11 cellular contexts compared by ENCODE assay signal in the genomic region with DNA sequence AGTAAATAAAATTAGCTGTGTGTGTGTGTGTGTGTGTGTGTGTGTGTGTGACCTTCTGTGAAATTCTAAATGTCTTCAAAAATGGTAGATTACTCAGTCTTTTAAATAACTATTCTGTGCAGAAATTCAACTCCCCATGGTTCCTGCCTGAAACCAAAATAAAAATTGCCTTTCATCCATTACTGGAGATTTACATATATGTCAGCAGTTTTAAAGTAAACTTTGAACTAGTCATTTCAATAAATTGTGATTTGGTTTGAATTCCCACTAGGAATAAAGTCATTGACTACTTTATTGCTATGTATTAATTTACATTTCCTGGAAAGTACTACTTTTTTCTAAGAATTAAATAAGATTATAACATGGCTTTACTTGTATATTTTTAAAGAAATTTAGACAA. TPM values are rescaled to one million over a fixed set of nuclear protein-coding genes. Genes with fewer than 3 reads are reported as not detected.
DNase-seq lines count a peak whose midpoint lies in the region; ATAC-seq and TF ChIP-seq lines count a peak whose summit lies in the region.
"Had no signal": no experiment of that assay in that cellular context is flagged by ENCODE, and none has a peak within 500 bp of the region (broad histone marks: within the 10 kb centered on the region; RNA-seq: fewer than 3 reads in every experiment).

No MANE protein-coding gene starts in this region.

- TF ChIP-seq POLR2A in upper lobe of left lung (IDR thresholded peaks at IDR 0.05) (no peak), gastroesophageal sphincter (IDR thresholded peaks at IDR 0.05) (no peak)

- DNase-seq in left ventricle myocardium inferior (no peak), right cardiac atrium (no peak), immature natural killer cell (no peak), upper lobe of left lung (no peak), NCI-H2107 (lab: John Stamatoyannopoulos, UW) (no peak), left lobe of liver (ENCODE audit: low spot score) (no peak)
- no peak for DNase-seq in activated CD8-positive, alpha-beta T cell treated with anti-CD3 and anti-CD28 coated beads for 36 hours
- DNase-seq: NCI-H187, retina had no signal

- H3K36me3 Mint-ChIP-seq in activated CD8-positive, alpha-beta T cell treated with anti-CD3 and anti-CD28 coated beads for 36 hours (ENCODE audit: low read depth) = peaks cover 13% of the 10 kb centered on the region
- peaks cover 0 to 9% (median 0%) of the 10 kb centered on the region in 3 donors for H3K36me3 Mint-ChIP-seq in immature natural killer cell

- POLR2A ChIA-PET in activated CD8-positive, alpha-beta T cell treated with anti-CD3 and anti-CD28 coated beads for 36 hours (lab: Charles Lee) = interaction anchor here (0.7 to 0.8 kb wide), 4 partner anchors 15 to 204 kb away, joined by 3 read pairs; no protein-coding TSS in a partner anchor

- intact Hi-C loops in left ventricle myocardium inferior (cut with micrococcal nuclease) (no loop called here), right cardiac atrium (cut with DNase I) (no loop called here)
- intact Hi-C loops in activated CD8-positive, alpha-beta T cell treated with anti-CD3 and anti-CD28 coated beads for 36 hours (cut with micrococcal nuclease) = loop anchor here (1.0 to 5.0 kb wide), 2 partner anchors 22 to 152 kb away; no protein-coding TSS in a partner anchor

- ATAC-seq in right cardiac atrium (no peak), upper lobe of left lung (ENCODE audit: low FRiP score in 2 of 2) (no peak), gastroesophageal sphincter (no peak), left lobe of liver (no peak)
- no peak for ATAC-seq in activated CD8-positive, alpha-beta T cell treated with anti-CD3 and anti-CD28 coated beads for 36 hours
- ATAC-seq: GM23338 had no signal

- H3K4me1 Mint-ChIP-seq in activated CD8-positive, alpha-beta T cell treated with anti-CD3 and anti-CD28 coated beads for 36 hours (ENCODE audit: low read depth) = peaks cover 55% of the 10 kb centered on the region
- H3K4me1 Mint-ChIP-seq in immature natural killer cell = peaks cover 34 to 65% of the 10 kb centered on the region in 2 donors

- peaks cover 75% of the 10 kb centered on the region for H3K4me1 ChIP-seq in left ventricle myocardium inferior
- H3K4me1 ChIP-seq in right cardiac atrium (ENCODE audit: control insufficient read depth, insufficient read depth, low read length) = peaks cover 5% of the 10 kb centered on the region
- H3K4me1 ChIP-seq in upper lobe of left lung = peaks cover 11 to 37% (median 28%) of the 10 kb centered on the region in 4 donors
- H3K4me1 ChIP-seq in gastroesophageal sphincter = peaks cover 0 to 36% (median 3%) of the 10 kb centered on the region in 3 donors

- H3K9me3 ChIP-seq in left ventricle myocardium inferior (replicated peaks) (peaks cover 2% of the 10 kb centered on the region), right cardiac atrium (ENCODE audit: control insufficient read depth, low read length) (no peaks in the 10 kb centered on the region), upper lobe of left lung (no peaks in the 10 kb centered on the region), gastroesophageal sphincter (no peaks in the 10 kb centered on the region)

- peak overlapping the region; percentile 78 for H3K27ac Mint-ChIP-seq in activated CD8-positive, alpha-beta T cell treated with anti-CD3 and anti-CD28 coated beads for 36 hours
- peak overlapping the region in 4 of 6 donors; percentile 4 to 68 (median 47) for H3K27ac Mint-ChIP-seq in immature natural killer cell
- H3K27ac Mint-ChIP-seq: GM23338 had no signal

- H3K27ac ChIP-seq in left ventricle myocardium inferior (replicated peaks) (peak overlapping the region; percentile 85), right cardiac atrium (ENCODE audit: low read length) (no peak overlapping the region), upper lobe of left lung (peak overlapping the region in 3 of 4 donors; percentile 8 to 53 (median 46)), gastroesophageal sphincter (peak overlapping the region in 1 of 4 donors; percentile 46)

- TF ChIP-seq CTCF in left ventricle myocardium inferior (IDR thresholded peaks at IDR 0.05; ENCODE audit: borderline replicate concordance) (no peak), upper lobe of left lung (IDR thresholded peaks at IDR 0.05) (no peak), gastroesophageal sphincter (IDR thresholded peaks at IDR 0.05) (no peak)
- TF ChIP-seq CTCF in activated CD8-positive, alpha-beta T cell treated with anti-CD3 and anti-CD28 coated beads for 36 hours (IDR thresholded peaks at IDR 0.05) = no peak

- no peak for TF ChIP-seq EP300 in upper lobe of left lung (IDR thresholded peaks at IDR 0.05)
- TF ChIP-seq EP300 in gastroesophageal sphincter (IDR thresholded peaks at IDR 0.05) = no peak

- peak overlapping the region; percentile 47 for H3K4me3 Mint-ChIP-seq in activated CD8-positive, alpha-beta T cell treated with anti-CD3 and anti-CD28 coated beads for 36 hours
- H3K4me3 Mint-ChIP-seq in immature natural killer cell = no peak overlapping the region
- H3K4me3 Mint-ChIP-seq: GM23338 had no signal

- H3K9me3 Mint-ChIP-seq in activated CD8-positive, alpha-beta T cell treated with anti-CD3 and anti-CD28 coated beads for 36 hours = no peaks in the 10 kb centered on the region
- H3K9me3 Mint-ChIP-seq in immature natural killer cell = no peaks in the 10 kb centered on the region
- H3K9me3 Mint-ChIP-seq: GM23338 had no signal

- H3K27me3 ChIP-seq in left ventricle myocardium inferior (ENCODE audit: low read depth) = no peaks in the 10 kb centered on the region
- no peaks in the 10 kb centered on the region for H3K27me3 ChIP-seq in right cardiac atrium (ENCODE audit: control insufficient read depth, insufficient read depth)
- no peaks in the 10 kb centered on the region for H3K27me3 ChIP-seq in upper lobe of left lung
- no peaks in the 10 kb centered on the region for H3K27me3 ChIP-seq in gastroesophageal sphincter

- H3K36me3 ChIP-seq in left ventricle myocardium inferior (no peaks in the 10 kb centered on the region), upper lobe of left lung (peaks cover 0 to 3% (median 0%) of the 10 kb centered on the region in 4 donors), gastroesophageal sphincter (no peaks in the 10 kb centered on the region)

- H3K4me3 ChIP-seq in left ventricle myocardium inferior (no peak overlapping the region), right cardiac atrium (ENCODE audit: low read length) (no peak overlapping the region), upper lobe of left lung (no peak overlapping the region), gastroesophageal sphincter (no peak overlapping the region)
- H3K4me3 ChIP-seq: GM23338 had no signal

- CTCF ChIA-PET in activated CD8-positive, alpha-beta T cell treated with anti-CD3 and anti-CD28 coated beads for 36 hours (lab: Charles Lee) = interaction anchor here (1.0 to 7.2 kb wide), 3 partner anchors 11 to 22 kb away, joined by 4 to 39 read pairs (median 6); no protein-coding TSS in a partner anchor

- H3K27me3 Mint-ChIP-seq in activated CD8-positive, alpha-beta T cell treated with anti-CD3 and anti-CD28 coated beads for 36 hours = no peaks in the 10 kb centered on the region
- H3K27me3 Mint-ChIP-seq in immature natural killer cell (ENCODE audit: low read depth in 3 of 3) = peaks cover 4 to 9% (median 4%) of the 10 kb centered on the region in 3 donors

RNA-seq across cellular contexts. Expression of gene ELK3, which starts 5.3 kb away (rescaled TPM):
- 17.1 TPM for total RNA-seq in left ventricle myocardium inferior
- 10 to 100 TPM; 18.1 to 34.0 (median 23.7) TPM for total RNA-seq in right cardiac atrium
- 11.5 TPM for polyA plus RNA-seq in right cardiac atrium
- 1 to 10 TPM; 7.7 TPM for total RNA-seq in activated CD8-positive, alpha-beta T cell treated with anti-CD3 and anti-CD28 coated beads for 36 hours
- 10 to 100 TPM in 1 of 3 donors, 1 to 10 TPM in 2; 4.7 to 21.7 (median 6.9) TPM for polyA plus RNA-seq in immature natural killer cell
- total RNA-seq in upper lobe of left lung = 10 to 100 TPM in 5 of 6 donors, 1 to 10 TPM in 1; 7.3 to 38.4 (median 22.1) TPM
- 10 to 100 TPM; 10.1 to 25.3 (median 23.4) TPM for total RNA-seq in gastroesophageal sphincter
- 6.6 TPM for total RNA-seq in left lobe of liver
